Comparison of ENCODE assay signal across 35 cellular contexts in genomic region chr5:171619196-171619595, GRCh38.
"Had no signal": no experiment of that assay in that cellular context is flagged by ENCODE, and none has a peak within 500 bp of the region (broad histone marks: within the 10 kb centered on the region; RNA-seq: fewer than 3 reads in every experiment).

No MANE protein-coding gene starts in this region.

- H3K36me3 ChIP-seq: adrenal gland, brain microvascular endothelial cell, breast epithelium had no signal

- H3K9me3 ChIP-seq: adrenal gland, body of pancreas, breast epithelium had no signal

- H3K4me1 Mint-ChIP-seq: activated B cell treated with CpG ODN at 0.5 μM for 24 hours; activated CD4-positive, alpha-beta T cell treated with anti-CD3 and anti-CD28 coated beads, Interleukin-2, amount 10 ng/mL, durations not matched to agents 24 days and 14 days; activated naive CD8-positive, alpha-beta T cell treated with anti-CD3 and anti-CD28 coated beads for 36 hours; activated T-helper 17 cell treated with anti-CD3 and anti-CD28 coated beads, Interleukin-2, amount 50 U/mL, for 72 hours had no signal

- H3K4me3 Mint-ChIP-seq: activated B cell treated with CpG ODN at 0.5 μM for 24 hours; activated CD4-positive, alpha-beta memory T cell treated with anti-CD3 and anti-CD28 coated beads for 36 hours; activated CD4-positive, alpha-beta T cell treated with anti-CD3 and anti-CD28 coated beads, Interleukin-2, amount 10 ng/mL, durations not matched to agents 24 days and 14 days; activated CD8-positive, alpha-beta T cell treated with anti-CD3 and anti-CD28 coated beads for 36 hours; activated naive CD4-positive, alpha-beta T cell treated with anti-CD3 and anti-CD28 coated beads for 36 hours; activated naive CD8-positive, alpha-beta T cell treated with anti-CD3 and anti-CD28 coated beads for 36 hours; activated T-cell treated with anti-CD3 and anti-CD28 coated beads, Interleukin-2, amount 50 U/mL, for 4 hours; activated T-cell treated with anti-CD3 and anti-CD28 coated beads, Interleukin-2, amount 50 U/mL, for 72 hours; activated T-helper 1 cell treated with anti-CD3 and anti-CD28 coated beads, Interleukin-12 subunit alpha, Interleukin-12 subunit beta, Interleukin-2, Interleukin-4 antibody, amounts not matched to agents 30 ng/mL and 10 ng/mL and 1 ng/mL, durations not matched to agents 14 hours and 24 hours and 36 hours; activated T-helper 17 cell treated with anti-CD3 and anti-CD28 coated beads, Interleukin-2, amount 50 U/mL, for 72 hours; T-helper 1 cell treated with Interleukin-12 subunit alpha and Interleukin-12 subunit beta and Interleukin-4 antibody, amounts not matched to agents 30 μg/mL and 1 μg/mL, for 36 hours; T-helper 2 cell treated with Interferon-gamma antibody and Interleukin-4, amounts not matched to agents 5 μg/mL and 100 μg/mL, for 36 hours had no signal

- H3K27ac Mint-ChIP-seq: activated B cell treated with CpG ODN at 0.5 μM for 24 hours; activated CD4-positive, alpha-beta memory T cell treated with anti-CD3 and anti-CD28 coated beads for 36 hours; activated CD4-positive, alpha-beta T cell treated with anti-CD3 and anti-CD28 coated beads, Interleukin-2, amount 10 ng/mL, durations not matched to agents 24 days and 14 days; activated CD8-positive, alpha-beta T cell treated with anti-CD3 and anti-CD28 coated beads for 36 hours; activated naive CD4-positive, alpha-beta T cell treated with anti-CD3 and anti-CD28 coated beads for 36 hours; activated naive CD4-positive, alpha-beta T cell treated with anti-CD3 and anti-CD28 coated beads, Interleukin-2, amount 50 U/mL, for 72 hours; activated naive CD8-positive, alpha-beta T cell treated with anti-CD3 and anti-CD28 coated beads for 36 hours; activated T-cell treated with anti-CD3 and anti-CD28 coated beads, Interleukin-2, amount 50 U/mL, for 72 hours; activated T-helper 1 cell treated with anti-CD3 and anti-CD28 coated beads, Interleukin-12 subunit alpha, Interleukin-12 subunit beta, Interleukin-2, Interleukin-4 antibody, amounts not matched to agents 30 ng/mL and 10 ng/mL and 1 ng/mL, durations not matched to agents 14 hours and 24 hours and 36 hours; activated T-helper 17 cell treated with anti-CD3 and anti-CD28 coated beads, Interleukin-2, amount 50 U/mL, for 72 hours; T-helper 1 cell treated with Interleukin-12 subunit alpha and Interleukin-12 subunit beta and Interleukin-4 antibody, amounts not matched to agents 30 μg/mL and 1 μg/mL, for 36 hours; T-helper 2 cell treated with Interferon-gamma antibody and Interleukin-4, amounts not matched to agents 5 μg/mL and 100 μg/mL, for 36 hours had no signal

- H3K27me3 Mint-ChIP-seq: activated CD4-positive, alpha-beta T cell treated with anti-CD3 and anti-CD28 coated beads, Interleukin-2, amount 10 ng/mL, durations not matched to agents 24 days and 14 days; activated T-helper 17 cell treated with anti-CD3 and anti-CD28 coated beads, Interleukin-2, amount 50 U/mL, for 72 hours had no signal

- H3K9me3 Mint-ChIP-seq: activated B cell treated with CpG ODN at 0.5 μM for 24 hours; activated CD4-positive, alpha-beta memory T cell treated with anti-CD3 and anti-CD28 coated beads for 36 hours; activated CD4-positive, alpha-beta T cell treated with anti-CD3 and anti-CD28 coated beads, Interleukin-2, amount 10 ng/mL, durations not matched to agents 24 days and 14 days; activated CD8-positive, alpha-beta T cell treated with anti-CD3 and anti-CD28 coated beads for 36 hours; activated naive CD4-positive, alpha-beta T cell treated with anti-CD3 and anti-CD28 coated beads for 36 hours; activated naive CD4-positive, alpha-beta T cell treated with anti-CD3 and anti-CD28 coated beads, Interleukin-2, amount 50 U/mL, for 72 hours; activated naive CD8-positive, alpha-beta T cell treated with anti-CD3 and anti-CD28 coated beads for 36 hours; activated T-cell treated with anti-CD3 and anti-CD28 coated beads, Interleukin-2, amount 50 U/mL, for 4 hours; activated T-cell treated with anti-CD3 and anti-CD28 coated beads, Interleukin-2, amount 50 U/mL, for 72 hours; activated T-helper 1 cell treated with anti-CD3 and anti-CD28 coated beads, Interleukin-12 subunit alpha, Interleukin-12 subunit beta, Interleukin-2, Interleukin-4 antibody, amounts not matched to agents 30 ng/mL and 10 ng/mL and 1 ng/mL, durations not matched to agents 14 hours and 24 hours and 36 hours; activated T-helper 17 cell treated with anti-CD3 and anti-CD28 coated beads, Interleukin-2, amount 50 U/mL, for 72 hours; T-helper 1 cell treated with Interleukin-12 subunit alpha and Interleukin-12 subunit beta and Interleukin-4 antibody, amounts not matched to agents 30 μg/mL and 1 μg/mL, for 36 hours; T-helper 2 cell treated with Interferon-gamma antibody and Interleukin-4, amounts not matched to agents 5 μg/mL and 100 μg/mL, for 36 hours had no signal

- DNase-seq: activated B cell treated with CpG ODN at 0.5 μM for 24 hours; activated CD4-positive, alpha-beta memory T cell treated with anti-CD3 and anti-CD28 coated beads for 36 hours; activated CD4-positive, alpha-beta T cell treated with anti-CD3 and anti-CD28 coated beads for 4 hours; activated CD4-positive, alpha-beta T cell treated with anti-CD3 and anti-CD28 coated beads, Interleukin-2, amount 10 ng/mL, durations not matched to agents 24 days and 14 days; activated CD4-positive, alpha-beta T cell treated with anti-CD3 and anti-CD28 coated beads, Interleukin-2, amount 50 U/mL, for 1 hour; activated CD4-positive, alpha-beta T cell treated with anti-CD3 and anti-CD28 coated beads, Interleukin-2, amount 50 U/mL, for 4 hours; activated CD4-positive, CD25-positive, alpha-beta regulatory T cell treated with anti-CD3 and anti-CD28 coated beads, Interleukin-2, amount 50 U/mL, for 72 hours; activated CD8-positive, alpha-beta memory T cell treated with anti-CD3 and anti-CD28 coated beads, Interleukin-2, amount 50 U/mL, for 4 hours; activated CD8-positive, alpha-beta T cell treated with anti-CD3 and anti-CD28 coated beads for 36 hours; activated effector memory CD4-positive, alpha-beta T cell treated with anti-CD3 and anti-CD28 coated beads, Interleukin-2, amount 50 U/mL, for 16 hours; activated gamma-delta T cell treated with Interleukin-2 at 50 U/mL for 16 hours; activated naive CD4-positive, alpha-beta T cell; activated naive CD4-positive, alpha-beta T cell treated with anti-CD3 and anti-CD28 coated beads for 36 hours; activated naive CD4-positive, alpha-beta T cell treated with anti-CD3 and anti-CD28 coated beads, Interleukin-2, amount 50 U/mL, for 16 hours; activated naive CD8-positive, alpha-beta T cell treated with anti-CD3 and anti-CD28 coated beads for 36 hours; activated T-cell treated with anti-CD3 and anti-CD28 coated beads for 4 hours; activated T-cell treated with anti-CD3 and anti-CD28 coated beads, Interleukin-2, amount 50 U/mL, for 1 hour; activated T-cell treated with anti-CD3 and anti-CD28 coated beads, Interleukin-2, amount 50 U/mL, for 4 hours; activated T-cell treated with anti-CD3 and anti-CD28 coated beads, Interleukin-2, amount 50 U/mL, for 72 hours; adrenal gland; amniotic stem cell; aorta; body of pancreas; brain microvascular endothelial cell; central memory CD4-positive, alpha-beta T cell; T-helper 1 cell; T-helper 2 cell; T-helper 9 cell had no signal

- H3K4me1 ChIP-seq: adrenal gland, body of pancreas, breast epithelium had no signal

- H3K27ac ChIP-seq: adrenal gland, body of pancreas, brain microvascular endothelial cell, breast epithelium, VCaP had no signal

- H3K4me3 ChIP-seq: adrenal gland, body of pancreas, breast epithelium had no signal

- H3K36me3 Mint-ChIP-seq: activated CD4-positive, alpha-beta memory T cell treated with anti-CD3 and anti-CD28 coated beads for 36 hours; activated naive CD4-positive, alpha-beta T cell treated with anti-CD3 and anti-CD28 coated beads, Interleukin-2, amount 50 U/mL, for 72 hours; activated naive CD8-positive, alpha-beta T cell treated with anti-CD3 and anti-CD28 coated beads for 36 hours had no signal

- H3K27me3 ChIP-seq: adrenal gland, body of pancreas had no signal

- ATAC-seq: activated CD8-positive, alpha-beta T cell treated with anti-CD3 and anti-CD28 coated beads for 36 hours; activated naive CD4-positive, alpha-beta T cell treated with anti-CD3 and anti-CD28 coated beads, Interleukin-2, amount 50 U/mL, for 72 hours; activated T-cell treated with anti-CD3 and anti-CD28 coated beads, Interleukin-2, amount 50 U/mL, for 4 hours; activated T-cell treated with anti-CD3 and anti-CD28 coated beads, Interleukin-2, amount 50 U/mL, for 72 hours; activated T-helper 17 cell treated with anti-CD3 and anti-CD28 coated beads, Interleukin-2, amount 50 U/mL, for 72 hours; body of pancreas had no signal
